20 cellular contexts compared by ENCODE assay signal in the genomic region with DNA sequence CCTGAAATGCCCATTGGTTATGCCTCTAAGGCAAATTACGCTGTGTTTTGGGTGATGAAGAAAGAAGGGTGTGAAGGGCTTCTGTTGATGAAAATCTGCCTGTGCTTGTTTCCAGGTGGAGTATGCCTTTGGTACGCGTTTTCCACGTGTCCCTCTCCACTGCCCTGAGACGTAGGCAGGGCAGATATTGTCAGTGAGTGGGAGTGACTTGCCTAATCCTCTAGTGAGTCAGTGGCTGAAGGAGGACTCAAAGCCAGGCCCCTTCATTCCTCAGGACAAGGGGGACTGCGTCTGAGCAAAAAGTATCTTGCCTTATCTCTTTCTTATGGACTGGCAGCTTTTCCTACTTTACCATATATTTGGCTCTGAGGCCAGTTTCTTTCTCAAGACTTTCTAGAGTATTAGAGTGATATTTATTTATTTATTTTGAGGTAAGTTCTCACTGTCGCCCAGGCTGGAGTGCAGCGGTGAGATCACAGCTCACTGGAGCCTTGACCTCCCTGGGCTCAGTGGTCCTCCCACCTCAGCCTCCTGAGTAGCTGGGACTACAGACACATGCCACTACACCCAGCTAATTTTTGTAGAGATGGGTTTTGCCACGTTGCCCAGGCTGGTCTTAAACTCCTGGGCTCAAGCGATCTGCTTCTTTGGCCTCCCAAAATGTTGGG. TPM values are rescaled to one million over a fixed set of nuclear protein-coding genes. Genes with fewer than 3 reads are reported as not detected.
DNase-seq lines count a peak whose midpoint lies in the region; ATAC-seq, FAIRE-seq and TF ChIP-seq lines count a peak whose summit lies in the region.
"Had no signal": no experiment of that assay in that cellular context is flagged by ENCODE, and none has a peak within 500 bp of the region (broad histone marks: within the 10 kb centered on the region; RNA-seq: fewer than 3 reads in every experiment).

No MANE protein-coding gene starts in this region.

- H3K9me3 Mint-ChIP-seq in Calu3 (ENCODE audit: low read depth, unreplicated experiment) = peaks cover 14% of the 10 kb centered on the region
- H3K9me3 Mint-ChIP-seq: central memory CD8-positive, alpha-beta T cell had no signal

- in situ Hi-C loops in K562 (cut with MboI) = no loop called here

- peaks cover 7% of the 10 kb centered on the region for H3K36me3 Mint-ChIP-seq in Calu3 (ENCODE audit: insufficient read depth, unreplicated experiment)

- CTCF ChIA-PET in K562 (lab: Yijun Ruan, JAX; ENCODE audit: low intra/inter-chr PET ratio) = no interaction called here
- CTCF ChIA-PET in Calu3 (lab: Charles Lee) = no interaction called here

- H4K20me1 ChIP-seq in K562 (replicated peaks; ENCODE audit: control insufficient read depth, insufficient read depth, low read length) = peaks cover 14% of the 10 kb centered on the region

- peak overlapping the region in 1 of 2 experiments; percentile 28; a peak in 2 of 4 replicates for H3K9ac ChIP-seq in K562 (ENCODE audit: insufficient read depth in 1 of 2, low read depth in 2 of 2, low read length in 2 of 2)
- H3K9ac ChIP-seq: KMS-11 had no signal

- intact Hi-C loops in K562 (cut with micrococcal nuclease) = no loop called here
- intact Hi-C loops in testis (cut with DNase I; ENCODE audit: low total_unique reads) = no loop called here
- intact Hi-C loops in ascending aorta (cut with DNase I) = no loop called here
- intact Hi-C loops in Calu3 (cut with micrococcal nuclease; ENCODE audit: unreplicated experiment) = no loop called here

- POLR2A ChIA-PET in K562 (lab: Yijun Ruan, JAX) = interaction anchor here (0.6 to 3.3 kb wide), 4 partner anchors 11 to 595 kb away, joined by 3 to 15 read pairs (median 3); partner anchors contain the start of gene RALB

- BruUV-seq in K562 (replicated peaks; lab: Mats Ljungman, UMichigan) (no TSS peak), Calu3 (replicated peaks; lab: Mats Ljungman, UMichigan) (no TSS peak)

- TF ChIP-seq CTCF in K562 (IDR thresholded peaks at IDR 0.05 in 2 of 3, conservative IDR thresholded peaks at IDR 0.05 in 1 of 3; ENCODE audit: insufficient read depth in 2 of 3, low read depth in 1 of 3, low read length in 3 of 3) (no peak), testis (IDR thresholded peaks at IDR 0.05) (no peak), ascending aorta (IDR thresholded peaks at IDR 0.05) (no peak), Calu3 (IDR thresholded peaks at IDR 0.05; ENCODE audit: unreplicated experiment) (no peak)

- no peak overlapping the region for H3K27ac Mint-ChIP-seq in Calu3 (ENCODE audit: unreplicated experiment)
- H3K27ac Mint-ChIP-seq: activated naive CD4-positive, alpha-beta T cell treated with anti-CD3 and anti-CD28 coated beads, Interleukin-2, amount 10 ng/mL, durations not matched to agents 7 days and 5 days; T-helper 1 cell treated with Interleukin-12 subunit alpha and Interleukin-12 subunit beta and Interleukin-4 antibody, amounts not matched to agents 30 μg/mL and 1 μg/mL, for 36 hours had no signal

- ATAC-seq in K562 = peak; percentile 97
- ATAC-seq in HG03354 (IDR thresholded peaks at IDR 0.05; ENCODE audit: poor library complexity, severe bottlenecking, unreplicated experiment) = no peak

- TF ChIP-seq EP300 in K562 (IDR thresholded peaks at IDR 0.05; ENCODE audit: low read length) = no peak; the same call in 1 of the 2 replicates

- FAIRE-seq in K562 (lab: Jason Lieb, UNC) = peak; percentile 91
- FAIRE-seq: G401.6 had no signal

- no peak overlapping the region for H3K4me3 Mint-ChIP-seq in Calu3 (ENCODE audit: low read depth, unreplicated experiment)
- H3K4me3 Mint-ChIP-seq: activated naive CD4-positive, alpha-beta T cell treated with anti-CD3 and anti-CD28 coated beads, Interleukin-2, amount 10 ng/mL, durations not matched to agents 7 days and 5 days; central memory CD8-positive, alpha-beta T cell; T-helper 1 cell treated with Interleukin-12 subunit alpha and Interleukin-12 subunit beta and Interleukin-4 antibody, amounts not matched to agents 30 μg/mL and 1 μg/mL, for 36 hours had no signal

- no peak overlapping the region for H3K4me3 ChIP-seq in K562
- no peak overlapping the region for H3K4me3 ChIP-seq in testis
- H3K4me3 ChIP-seq in ascending aorta = no peak overlapping the region
- H3K4me3 ChIP-seq: heart left ventricle had no signal

- WGBS in K562 (ENCODE audit: insufficient coverage, low coverage, missing lambda C conversion rate) = 10% methylated on average over 10 of the region's 10 CpGs
- WGBS in testis, 2 donors = 67 to 68% methylated on average over 10 of the region's 10 CpGs

- H2AFZ ChIP-seq in K562 (ENCODE audit: low read depth, low read length) = peak overlapping the region; percentile 71

- H3K36me3 ChIP-seq in K562 (ENCODE audit: control insufficient read depth, insufficient read depth, low read length) (peaks cover 5% of the 10 kb centered on the region; the same call in 1 of the 3 replicates), testis (ENCODE audit: low read depth, missing control alignments) (no peaks in the 10 kb centered on the region), ascending aorta (no peaks in the 10 kb centered on the region)
- H3K36me3 ChIP-seq: heart left ventricle had no signal

- H3K9me3 ChIP-seq in K562 (replicated peaks; ENCODE audit: control insufficient read depth, insufficient read depth, low read depth, low read length) (no peaks in the 10 kb centered on the region), testis (no peaks in the 10 kb centered on the region), ascending aorta (no peaks in the 10 kb centered on the region)
- H3K9me3 ChIP-seq: heart left ventricle had no signal

- H3K4me1 ChIP-seq in K562 (replicated peaks in 1 of 2; ENCODE audit: control insufficient read depth in 2 of 2, insufficient read depth in 2 of 2, low read length in 2 of 2) (peaks cover 25 to 42% of the 10 kb centered on the region in 2 experiments), testis (peaks cover 14% of the 10 kb centered on the region), ascending aorta (no peaks in the 10 kb centered on the region)

- peak; percentile 16 for DNase-seq in NCI-H82 (lab: John Stamatoyannopoulos, UW)
- DNase-seq in NCI-H82 treated with DMSO at 0.1 percent for 48 hours (lab: John Stamatoyannopoulos, UW; ENCODE audit: unreplicated experiment) = no peak
- DNase-seq in K562 (ENCODE audit: extremely low read depth in 1 of 4, low spot score in 3 of 4) = peak; percentile 38 to 82 (median 57)
- peak; percentile 20 for DNase-seq in kidney glomerular epithelial cell (lab: John Stamatoyannopoulos, UW)
- peak; percentile 38 for DNase-seq in testis
- no peak for DNase-seq in ascending aorta (ENCODE audit: low spot score in 2 of 2)
- no peak for DNase-seq in Calu3
- DNase-seq: 8988T; activated CD4-positive, alpha-beta T cell treated with anti-CD3 and anti-CD28 coated beads for 4 hours; heart left ventricle; NCI-H187; NCI-H748 treated with DMSO at 0.1 percent for 48 hours; posterior cingulate gyrus had no signal

- H3K4me2 ChIP-seq in K562 (ENCODE audit: insufficient read depth, low read length) = peak overlapping the region; percentile 68
- H3K4me2 ChIP-seq: KMS-11 had no signal

- peaks cover 7% of the 10 kb centered on the region for H3K4me1 Mint-ChIP-seq in Calu3 (ENCODE audit: low read depth, unreplicated experiment)

- no peak for TF ChIP-seq POLR2A in K562 (conservative IDR thresholded peaks at IDR 0.05)
- no peak for TF ChIP-seq POLR2A in testis (IDR thresholded peaks at IDR 0.05)

- peaks cover 53% of the 10 kb centered on the region for H3K79me2 ChIP-seq in K562 (ENCODE audit: control insufficient read depth, insufficient read depth, low read length)

- no peak for TF ChIP-seq RAD21 in K562 (CRISPR knock-in tag; conservative IDR thresholded peaks at IDR 0.05 in 1 of 2, IDR thresholded peaks at IDR 0.05 in 1 of 2)

- peak overlapping the region; percentile 68; the same call in 2 of the 3 replicates for H3K27ac ChIP-seq in K562 (ENCODE audit: extremely low read depth, low read depth, low read length)
- H3K27ac ChIP-seq in testis = no peak overlapping the region
- no peak overlapping the region for H3K27ac ChIP-seq in ascending aorta
- H3K27ac ChIP-seq: heart left ventricle, KMS-11 had no signal

- H3K9me1 ChIP-seq in K562 (ENCODE audit: control insufficient read depth, insufficient read depth, low read length) = no peaks in the 10 kb centered on the region

- no peaks in the 10 kb centered on the region for H3K27me3 Mint-ChIP-seq in Calu3 (ENCODE audit: unreplicated experiment)
- H3K27me3 Mint-ChIP-seq: activated naive CD4-positive, alpha-beta T cell treated with anti-CD3 and anti-CD28 coated beads, Interleukin-2, amount 10 ng/mL, durations not matched to agents 7 days and 5 days; CD4-positive, alpha-beta memory T cell; central memory CD8-positive, alpha-beta T cell had no signal

- H3K27me3 ChIP-seq in K562 (ENCODE audit: control insufficient read depth in 2 of 2, insufficient read depth in 2 of 2, low read length in 2 of 2) = no peaks in the 10 kb centered on the region
- H3K27me3 ChIP-seq in testis = no peaks in the 10 kb centered on the region
- no peaks in the 10 kb centered on the region for H3K27me3 ChIP-seq in ascending aorta
- H3K27me3 ChIP-seq: heart left ventricle had no signal

RNA-seq across cellular contexts. Expression of gene RALB, which starts 10.2 kb away (rescaled TPM):
- total RNA-seq in K562 (2011; cell fraction: chromatin; rRNA removed; ENCODE audit: low replicate concordance) = 8.4 and 11.1 TPM in 2 replicates
- total RNA-seq in K562 (2011; cell fraction: nucleolus; rRNA removed) = 7.0 and 9.2 TPM in 2 replicates
- total RNA-seq in K562 (2011; cell fraction: nucleoplasm; rRNA removed) = 10.0 and 20.5 TPM in 2 replicates
- total RNA-seq in K562 (2014; rRNA removed) (32.6 and 38.2 TPM in 2 replicates), K562 (2014; rRNA removed; fragmentation: Illumina TruSeq; extraction: Trizol) (38.4 and 42.0 TPM in 2 replicates), K562 (2015; rRNA removed; fragmentation: Illumina TruSeq; extraction: Trizol) (58.1 and 65.6 TPM in 2 replicates), K562 (2021) (30.9 and 31.6 TPM in 2 replicates), testis (10 to 100 TPM; 88.7 to 91.6 TPM), ascending aorta (21.7 TPM), Calu3 (2022) (40.2 and 41.3 TPM in 2 replicates)
- polyA plus RNA-seq in K562 (2011; rRNA removed) (53.5 and 64.2 TPM in 2 replicates), K562 (2014; fragmentation: Illumina TruSeq; extraction: Trizol) (48.1 and 56.8 TPM in 2 replicates), K562 (2014; fragmentation: Nextera tagmentation; extraction: Ambion mirVana) (10 to 100 TPM; 14.8 to 29.9 TPM), K562 (2014; rRNA removed) (41.1 and 46.6 TPM in 2 replicates), testis (ENCODE audit: insufficient read depth, low read depth, low replicate concordance) (69.9 TPM)
- polyA plus RNA-seq in K562 (2011; cell fraction: cytosol; rRNA removed) = 26.9 and 46.9 TPM in 2 replicates
- 11.6 and 15.0 TPM in 2 replicates for polyA plus RNA-seq in K562 (2011; cell fraction: nucleus; rRNA removed)
- polyA plus RNA-seq in K562 (2012) = 67.0 TPM in 2 replicates
- 38.1 and 47.9 TPM in 2 replicates for polyA minus RNA-seq in K562 (2011; rRNA and poly(A)+ RNA removed)
- polyA minus RNA-seq in K562 (2011; cell fraction: cytosol; rRNA and poly(A)+ RNA removed) = 17.7 and 19.5 TPM in 2 replicates
- 7.8 and 12.8 TPM in 2 replicates for polyA minus RNA-seq in K562 (2011; cell fraction: nucleus; rRNA and poly(A)+ RNA removed)

RNA-seq across cellular contexts. Expression of gene TMEM185B, which starts 39.7 kb away (rescaled TPM):
- total RNA-seq in K562 (2011; cell fraction: chromatin; rRNA removed; ENCODE audit: low replicate concordance) = 24.9 and 37.8 TPM in 2 replicates
- total RNA-seq in K562 (2011; cell fraction: nucleolus; rRNA removed) = 22.9 and 35.9 TPM in 2 replicates
- 26.7 and 29.2 TPM in 2 replicates for total RNA-seq in K562 (2011; cell fraction: nucleoplasm; rRNA removed)
- total RNA-seq in K562 (2014; rRNA removed) = 17.8 and 26.9 TPM in 2 replicates
- 11.2 TPM in 2 replicates for total RNA-seq in K562 (2014; rRNA removed; fragmentation: Illumina TruSeq; extraction: Trizol)
- total RNA-seq in K562 (2015; rRNA removed; fragmentation: Illumina TruSeq; extraction: Trizol) = 11.5 and 11.6 TPM in 2 replicates
- 26.3 and 27.3 TPM in 2 replicates for total RNA-seq in K562 (2021)
- polyA plus RNA-seq in K562 (2011; rRNA removed) = 8.7 and 12.1 TPM in 2 replicates
- polyA plus RNA-seq in K562 (2011; cell fraction: cytosol; rRNA removed) = 10.8 and 16.1 TPM in 2 replicates
- 19.2 and 23.5 TPM in 2 replicates for polyA plus RNA-seq in K562 (2011; cell fraction: nucleus; rRNA removed)
- polyA plus RNA-seq in K562 (2012) = 22.9 and 28.1 TPM in 2 replicates
- polyA plus RNA-seq in K562 (2014; fragmentation: Illumina TruSeq; extraction: Trizol) = 23.4 and 28.2 TPM in 2 replicates
- 1 to 10 TPM; 2.9 to 3.2 TPM for polyA plus RNA-seq in K562 (2014; fragmentation: Nextera tagmentation; extraction: Ambion mirVana)
- polyA plus RNA-seq in K562 (2014; rRNA removed) = 12.0 and 14.6 TPM in 2 replicates
- 8.3 and 8.6 TPM in 2 replicates for polyA minus RNA-seq in K562 (2011; rRNA and poly(A)+ RNA removed)
- 7.0 and 8.9 TPM in 2 replicates for polyA minus RNA-seq in K562 (2011; cell fraction: cytosol; rRNA and poly(A)+ RNA removed)
- polyA minus RNA-seq in K562 (2011; cell fraction: nucleus; rRNA and poly(A)+ RNA removed) = 9.2 and 13.6 TPM in 2 replicates
- 10 to 100 TPM; 63.4 to 72.5 TPM for total RNA-seq in testis
- 41.2 TPM for polyA plus RNA-seq in testis (ENCODE audit: insufficient read depth, low read depth, low replicate concordance)
- 31.8 TPM for total RNA-seq in ascending aorta
- total RNA-seq in Calu3 (2022) = 42.0 and 42.8 TPM in 2 replicates

Comparison
In these comparisons a context has a peak if more than half of its experiments do, and no peak if none do; other contexts are left out.
1. DNase-seq: peak in NCI-H82 (single experiment), K562 (4 of 4), kidney glomerular epithelial cell (single experiment) and testis (single experiment); none in NCI-H82 treated with DMSO at 0.1 percent for 48 hours (single experiment), ascending aorta (0 of 2) and Calu3 (single experiment).